8 cellular contexts compared by ENCODE assay signal in genomic region chr3:153221748-153222162, GRCh38.
DNase-seq lines count a peak whose midpoint lies in the region; ATAC-seq lines count a peak whose summit lies in the region.

No MANE protein-coding gene starts in this region.

- ATAC-seq in GM19025 (IDR thresholded peaks at IDR 0.05; ENCODE audit: low read depth, unreplicated experiment) (peak; percentile 80), HG03196 (IDR thresholded peaks at IDR 0.05; ENCODE audit: unreplicated experiment) (peak; percentile 98)

- DNase-seq in T-helper 1 cell (peak; percentile 47 to 99 (median 69)), amniotic stem cell (lab: John Stamatoyannopoulos, UW) (peak; percentile 87), iPS-NIHi7 (ENCODE audit: extremely low spot score) (peak; percentile 35), NCI-H69 (lab: John Stamatoyannopoulos, UW) (no peak), iPS-NIHi11 (ENCODE audit: low spot score) (no peak)
- DNase-seq in stimulated activated CD4-positive, alpha-beta T cell treated with anti-CD3 and anti-CD28 coated beads, Interleukin-1b, Interleukin-23, amount 100 ng/mL, for 48 hours: peak; percentile 59

Comparison
In these comparisons a context has a peak if more than half of its experiments do, and no peak if none do; other contexts are left out.
1. DNase-seq: peak in T-helper 1 cell (5 of 5), amniotic stem cell (single experiment), iPS-NIHi7 (single experiment) and stimulated activated CD4-positive, alpha-beta T cell treated with anti-CD3 and anti-CD28 coated beads, Interleukin-1b, Interleukin-23, amount 100 ng/mL, for 48 hours (single experiment); none in NCI-H69 (single experiment) and iPS-NIHi11 (single experiment).